8 cellular contexts compared by ENCODE assay signal in genomic region chr6:75205776-75206334, GRCh38. TPM values are rescaled to one million over a fixed set of nuclear protein-coding genes. Genes with fewer than 3 reads are reported as not detected.
DNase-seq lines count a peak whose midpoint lies in the region; ATAC-seq and TF ChIP-seq lines count a peak whose summit lies in the region.

COL12A1 (minus strand) TSS chr6:75206053; CDS start chr6:75202792, 3,261 bp downstream.

- H3K36me3 ChIP-seq in ectodermal cell (ENCODE audit: control insufficient read depth, insufficient read depth, low read length) (no peaks in the 10 kb centered on the region), stomach smooth muscle (ENCODE audit: control insufficient read depth in 2 of 2, insufficient read depth in 2 of 2, low read length in 2 of 2) (no peaks in the 10 kb centered on the region)

- H3K27me3 ChIP-seq in ectodermal cell (ENCODE audit: control insufficient read depth, insufficient read depth, low read length, poor library complexity, severe bottlenecking) (peaks cover 87% of the 10 kb centered on the region), stomach smooth muscle (ENCODE audit: control insufficient read depth in 1 of 2, insufficient read depth in 2 of 2, low read length in 2 of 2) (no peaks in the 10 kb centered on the region)

- H3K4me1 ChIP-seq in ectodermal cell (ENCODE audit: control insufficient read depth, insufficient read depth, low read length) (peaks cover 26% of the 10 kb centered on the region), stomach smooth muscle (ENCODE audit: control insufficient read depth, insufficient read depth, low read length) (peaks cover 53% of the 10 kb centered on the region)

- TF ChIP-seq CTCF in AG04449 (IDR thresholded peaks at IDR 0.05; ENCODE audit: insufficient read depth, low read length, missing control alignments) = peak; percentile 15
- TF ChIP-seq CTCF in GM13976 (IDR thresholded peaks at IDR 0.05; ENCODE audit: borderline replicate concordance, control extremely low read depth, extremely low read depth, insufficient read depth, missing control alignments) = no peak
- no peak for TF ChIP-seq CTCF in lower leg skin (IDR thresholded peaks at IDR 0.05)

- H3K9me3 ChIP-seq in ectodermal cell (ENCODE audit: control insufficient read depth, low read length) = no peaks in the 10 kb centered on the region
- H3K9me3 ChIP-seq in stomach smooth muscle (ENCODE audit: control insufficient read depth in 2 of 2, low read length in 2 of 2) = no peaks in the 10 kb centered on the region

- no peak for ATAC-seq in HG02678 (IDR thresholded peaks at IDR 0.05; ENCODE audit: unreplicated experiment)
- no peak for ATAC-seq in HG03097 (IDR thresholded peaks at IDR 0.05; ENCODE audit: low FRiP score, unreplicated experiment)

- intact Hi-C loops in lower leg skin (cut with DNase I; ENCODE audit: low total_unique reads) = loop anchor here (2.0 to 10.0 kb wide), 4 partner anchors 791 to 1469 kb away; no protein-coding TSS in a partner anchor

- no peak for TF ChIP-seq POLR2A in lower leg skin (IDR thresholded peaks at IDR 0.05)

- H3K27ac ChIP-seq in ectodermal cell (ENCODE audit: insufficient read depth, low read depth, low read length, poor library complexity, severe bottlenecking) (no peak within 1 kb of the TSS), stomach smooth muscle (ENCODE audit: low read length) (peak within 1 kb of the TSS; percentile 94)

- POLR2A ChIA-PET in AG04449 (lab: Yijun Ruan, JAX) = interaction anchor here (0.6 to 2.2 kb wide), 19 partner anchors 23 to 1402 kb away, joined by 3 to 14 read pairs (median 3); no protein-coding TSS in a partner anchor

- peak; percentile 98 for DNase-seq in AG04449 (ENCODE audit: low read depth, low spot score)
- peak; percentile 29 for DNase-seq in GM13976 (ENCODE audit: low spot score)
- DNase-seq in SK-N-DZ (ENCODE audit: low spot score) = peak; percentile 66
- DNase-seq in lower leg skin (ENCODE audit: low spot score in 2 of 2) = peak; percentile 95 to 99

- CTCF ChIA-PET in AG04449 (lab: Yijun Ruan, JAX) = interaction anchor here (0.8 to 11.9 kb wide), 11 partner anchors 12 to 1473 kb away, joined by 3 to 328 read pairs (median 4); no protein-coding TSS in a partner anchor

- peak within 1 kb of the TSS; percentile 95 to 96 for H3K9ac ChIP-seq in stomach smooth muscle (ENCODE audit: low read length in 2 of 2)

- 0 to 1% methylated on average over 55 of the region's 55 CpGs for WGBS in ectodermal cell, 2 experiments
- WGBS in lower leg skin, 2 donors = 0 to 2% methylated on average over 49 to 55 of the region's 55 CpGs

- in situ Hi-C loops in GM13976 (cut with MboI; ENCODE audit: low sequenced_read_pairs, unreplicated experiment) = loop anchor here (25.0 kb wide), 4 partner anchors 619 to 1344 kb away; no protein-coding TSS in a partner anchor

- H3K4me3 ChIP-seq in AG04449 (ENCODE audit: low read depth, low read length) (peak within 1 kb of the TSS; percentile 100), ectodermal cell (ENCODE audit: insufficient read depth, low read depth, low read length) (peak within 1 kb of the TSS; percentile 40), lower leg skin (ENCODE audit: low read depth, poor library complexity, severe bottlenecking) (peak within 1 kb of the TSS; percentile 55), stomach smooth muscle (ENCODE audit: low read length in 2 of 2) (peak within 1 kb of the TSS; percentile 93 to 94)

RNA-seq across cellular contexts. Expression of gene COL12A1, which starts in this region (rescaled TPM):
- 0.05 TPM in 1 of 2 replicates, not detected in the other for polyA plus RNA-seq in SK-N-DZ (2014; cell fraction: cytosol; rRNA removed)
- 0.01 and 0.11 TPM in 2 replicates for polyA plus RNA-seq in SK-N-DZ (2014; cell fraction: nucleus; rRNA removed)
- 2.5 TPM for polyA plus RNA-seq in ectodermal cell (2013, experiment 1 of 4)
- polyA plus RNA-seq in ectodermal cell (2013, experiment 2 of 4) = 2.9 TPM
- 3.1 TPM for polyA plus RNA-seq in ectodermal cell (2013, experiment 3 of 4)
- 4.0 TPM for polyA plus RNA-seq in ectodermal cell (2013, experiment 4 of 4)
- total RNA-seq in lower leg skin = 100 to 1,000 TPM in 1 of 4 donors, 10 to 100 TPM in 3; 42.2 to 132 (median 55.0) TPM

Comparison
In these comparisons a context has a peak if more than half of its experiments do, and no peak if none do; other contexts are left out.
1. DNase-seq: peak in every context shown above with its lines; median percentile 98 in AG04449; 97 in lower leg skin; 66 in SK-N-DZ; 29 in GM13976.
2. H3K4me3 ChIP-seq: peak in every context shown above with its lines; median percentile 100 in AG04449; 94 in stomach smooth muscle; 55 in lower leg skin; 40 in ectodermal cell.